ENCODE assay signal across 20 cellular contexts in genomic region chr10:72525277-72525676, GRCh38.
DNase-seq lines count a peak whose midpoint lies in the region; ATAC-seq, FAIRE-seq and TF ChIP-seq lines count a peak whose summit lies in the region.
"Had no signal": no experiment of that assay in that cellular context is flagged by ENCODE, and none has a peak within 500 bp of the region (broad histone marks: within the 10 kb centered on the region; RNA-seq: fewer than 3 reads in every experiment).

No MANE protein-coding gene starts in this region.

- H3K27me3 Mint-ChIP-seq in HFFc6 (ENCODE audit: insufficient read depth) (no peaks in the 10 kb centered on the region), chondrocyte (ENCODE audit: low read depth) (no peaks in the 10 kb centered on the region)
- H3K27me3 Mint-ChIP-seq in activated CD4-positive, alpha-beta memory T cell treated with anti-CD3 and anti-CD28 coated beads for 36 hours: no peaks in the 10 kb centered on the region
- H3K27me3 Mint-ChIP-seq: activated CD8-positive, alpha-beta memory T cell treated with anti-CD3 and anti-CD28 coated beads, Interleukin-2, amount 10 ng/mL, durations not matched to agents 7 days and 5 days; activated naive CD8-positive, alpha-beta T cell treated with anti-CD3 and anti-CD28 coated beads, Interleukin-2, amount 10 ng/mL, durations not matched to agents 7 days and 5 days; natural killer cell treated with Interleukin-12 subunit alpha and Interleukin-12 subunit beta and Interleukin-15 and Interleukin-18, amount 100 ng/mL, for 72 hours had no signal

- FAIRE-seq in A549 (lab: Jason Lieb, UNC): peak; percentile 28
- FAIRE-seq: frontal cortex, GM12891 had no signal

- peak overlapping the region; percentile 82 for H3K4me2 ChIP-seq in A549
- H3K4me2 ChIP-seq: GM23338 had no signal

- H3K27ac Mint-ChIP-seq in HFFc6 (peak overlapping the region; percentile 34), chondrocyte (ENCODE audit: unreplicated experiment) (peak overlapping the region; percentile 93)
- no peak overlapping the region for H3K27ac Mint-ChIP-seq in activated CD4-positive, alpha-beta memory T cell treated with anti-CD3 and anti-CD28 coated beads for 36 hours
- H3K27ac Mint-ChIP-seq: activated CD8-positive, alpha-beta memory T cell treated with anti-CD3 and anti-CD28 coated beads, Interleukin-2, amount 10 ng/mL, durations not matched to agents 7 days and 5 days; activated naive CD8-positive, alpha-beta T cell treated with anti-CD3 and anti-CD28 coated beads, Interleukin-2, amount 10 ng/mL, durations not matched to agents 7 days and 5 days; GM23338; natural killer cell treated with Interleukin-12 subunit alpha and Interleukin-12 subunit beta and Interleukin-15 and Interleukin-18, amount 100 ng/mL, for 72 hours had no signal

- H3K4me3 Mint-ChIP-seq in HFFc6 (no peak overlapping the region), chondrocyte (ENCODE audit: unreplicated experiment) (peak overlapping the region; percentile 28)
- H3K4me3 Mint-ChIP-seq in activated CD4-positive, alpha-beta memory T cell treated with anti-CD3 and anti-CD28 coated beads for 36 hours: no peak overlapping the region
- H3K4me3 Mint-ChIP-seq: activated CD8-positive, alpha-beta memory T cell treated with anti-CD3 and anti-CD28 coated beads, Interleukin-2, amount 10 ng/mL, durations not matched to agents 7 days and 5 days; activated naive CD8-positive, alpha-beta T cell treated with anti-CD3 and anti-CD28 coated beads, Interleukin-2, amount 10 ng/mL, durations not matched to agents 7 days and 5 days; GM23338; natural killer cell treated with Interleukin-12 subunit alpha and Interleukin-12 subunit beta and Interleukin-15 and Interleukin-18, amount 100 ng/mL, for 72 hours had no signal

- CTCF ChIA-PET in A549 (lab: Yijun Ruan, JAX): interaction anchor here (0.8 to 0.9 kb wide), 2 partner anchors 161 to 170 kb away, joined by 3 read pairs; partner anchors contain the start of gene DNAJB12
- CTCF ChIA-PET in activated CD4-positive, alpha-beta memory T cell treated with anti-CD3 and anti-CD28 coated beads for 36 hours (lab: Charles Lee): no interaction called here

- no peaks in the 10 kb centered on the region for H3K9me3 ChIP-seq in A549

- TF ChIP-seq EP300 in A549 (IDR thresholded peaks at IDR 0.05): no peak

- H3K27ac ChIP-seq in A549: peak overlapping the region; percentile 47 to 75; a peak in 5 of 6 replicates
- H3K27ac ChIP-seq: SK-N-MC had no signal

- ATAC-seq in A549: peak; percentile 78 to 87
- peak; percentile 55 for ATAC-seq in left lobe of liver
- ATAC-seq in HG02642 (IDR thresholded peaks at IDR 0.05; ENCODE audit: poor library complexity, unreplicated experiment): no peak
- no peak for ATAC-seq in HG03159 (IDR thresholded peaks at IDR 0.05; ENCODE audit: unreplicated experiment)
- ATAC-seq: activated CD8-positive, alpha-beta memory T cell treated with anti-CD3 and anti-CD28 coated beads, Interleukin-2, amount 10 ng/mL, durations not matched to agents 7 days and 5 days; GM23338; natural killer cell treated with Interleukin-12 subunit alpha and Interleukin-12 subunit beta and Interleukin-15 and Interleukin-18, amount 100 ng/mL, for 72 hours had no signal

- peaks cover 39% of the 10 kb centered on the region for H3K4me1 ChIP-seq in A549

- no peak overlapping the region; the same call in 2 of the 3 replicates for H3K4me3 ChIP-seq in A549
- H3K4me3 ChIP-seq: GM23338, SK-N-MC had no signal

- H3K36me3 Mint-ChIP-seq in HFFc6 (ENCODE audit: low read depth) (no peaks in the 10 kb centered on the region; the same call in 1 of the 2 replicates), chondrocyte (ENCODE audit: low read depth) (no peaks in the 10 kb centered on the region)
- H3K36me3 Mint-ChIP-seq in activated CD4-positive, alpha-beta memory T cell treated with anti-CD3 and anti-CD28 coated beads for 36 hours: no peaks in the 10 kb centered on the region
- H3K36me3 Mint-ChIP-seq: activated CD8-positive, alpha-beta memory T cell treated with anti-CD3 and anti-CD28 coated beads, Interleukin-2, amount 10 ng/mL, durations not matched to agents 7 days and 5 days; activated naive CD8-positive, alpha-beta T cell treated with anti-CD3 and anti-CD28 coated beads, Interleukin-2, amount 10 ng/mL, durations not matched to agents 7 days and 5 days; natural killer cell treated with Interleukin-12 subunit alpha and Interleukin-12 subunit beta and Interleukin-15 and Interleukin-18, amount 100 ng/mL, for 72 hours had no signal

- no peak for TF ChIP-seq CTCF in A549 (IDR thresholded peaks at IDR 0.05)
- TF ChIP-seq CTCF in HFFc6 (IDR thresholded peaks at IDR 0.05): no peak
- TF ChIP-seq CTCF in chondrocyte (IDR thresholded peaks at IDR 0.05): no peak

- DNase-seq in A549 (ENCODE audit: low read depth in 1 of 2, low spot score in 1 of 2): peak; percentile 9 to 56
- DNase-seq in HFFc6: peak; percentile 30
- no peak for DNase-seq in chondrocyte (ENCODE audit: low spot score)
- no peak for DNase-seq in left lobe of liver (ENCODE audit: low spot score)
- no peak for DNase-seq in activated CD4-positive, alpha-beta memory T cell treated with anti-CD3 and anti-CD28 coated beads for 36 hours
- DNase-seq in superior temporal gyrus (ENCODE audit: extremely low spot score): no peak
- DNase-seq: activated CD8-positive, alpha-beta memory T cell treated with anti-CD3 and anti-CD28 coated beads, Interleukin-2, amount 10 ng/mL, durations not matched to agents 7 days and 5 days; activated naive CD8-positive, alpha-beta T cell treated with anti-CD3 and anti-CD28 coated beads, Interleukin-2, amount 10 ng/mL, durations not matched to agents 7 days and 5 days; cortex of kidney; DMS79 treated with DMSO at 0.1 percent for 48 hours; Kasumi-1; NCI-H2029 treated with DMSO at 0.1 percent for 48 hours; stimulated activated CD4-positive, alpha-beta T cell treated with anti-CD3 and anti-CD28 coated beads, Interleukin-15, amount 100 ng/mL, for 24 hours had no signal

- POLR2A ChIA-PET in A549 (lab: Yijun Ruan, JAX): no interaction called here
- POLR2A ChIA-PET in activated CD4-positive, alpha-beta memory T cell treated with anti-CD3 and anti-CD28 coated beads for 36 hours (lab: Charles Lee): no interaction called here

- TF ChIP-seq RAD21 in A549 (conservative IDR thresholded peaks at IDR 0.05 in 1 of 2, IDR thresholded peaks at IDR 0.05 in 1 of 2): no peak

- 14% methylated on average over 5 of the region's 5 CpGs for WGBS in A549 (ENCODE audit: missing lambda C conversion rate)

- intact Hi-C loops in activated CD4-positive, alpha-beta memory T cell treated with anti-CD3 and anti-CD28 coated beads for 36 hours (cut with micrococcal nuclease): no loop called here

- H3K4me1 Mint-ChIP-seq in HFFc6 (ENCODE audit: low read depth): peaks cover 20% of the 10 kb centered on the region
- peaks cover 27% of the 10 kb centered on the region for H3K4me1 Mint-ChIP-seq in chondrocyte (ENCODE audit: low read depth)
- H3K4me1 Mint-ChIP-seq in activated CD4-positive, alpha-beta memory T cell treated with anti-CD3 and anti-CD28 coated beads for 36 hours (ENCODE audit: low read depth): no peaks in the 10 kb centered on the region
- H3K4me1 Mint-ChIP-seq: activated CD8-positive, alpha-beta memory T cell treated with anti-CD3 and anti-CD28 coated beads, Interleukin-2, amount 10 ng/mL, durations not matched to agents 7 days and 5 days; activated naive CD8-positive, alpha-beta T cell treated with anti-CD3 and anti-CD28 coated beads, Interleukin-2, amount 10 ng/mL, durations not matched to agents 7 days and 5 days; GM23338 had no signal

- TF ChIP-seq POLR2A in A549 (IDR thresholded peaks at IDR 0.05; ENCODE audit: low read length): no peak

- H3K9me3 Mint-ChIP-seq in HFFc6 (no peaks in the 10 kb centered on the region), chondrocyte (ENCODE audit: low read depth) (no peaks in the 10 kb centered on the region)
- H3K9me3 Mint-ChIP-seq in activated CD4-positive, alpha-beta memory T cell treated with anti-CD3 and anti-CD28 coated beads for 36 hours: no peaks in the 10 kb centered on the region
- H3K9me3 Mint-ChIP-seq: activated naive CD8-positive, alpha-beta T cell treated with anti-CD3 and anti-CD28 coated beads, Interleukin-2, amount 10 ng/mL, durations not matched to agents 7 days and 5 days; GM23338; natural killer cell treated with Interleukin-12 subunit alpha and Interleukin-12 subunit beta and Interleukin-15 and Interleukin-18, amount 100 ng/mL, for 72 hours had no signal

TF ChIP-seq in A549, 52 proteins besides CTCF, POLR2A, EP300 and RAD21:
- TF ChIP-seq FOSL2 (IDR thresholded peaks at IDR 0.05): no peak
- peak; percentile 42 for TF ChIP-seq FOSL2 (CRISPR knock-in tag; IDR thresholded peaks at IDR 0.05)
- TF ChIP-seq ELK1 (IDR thresholded peaks at IDR 0.05; ENCODE audit: low read depth, low read length): no peak

Comparison
In these comparisons a context has a peak if more than half of its experiments do, and no peak if none do; other contexts are left out.
1. ATAC-seq: peak in A549 (2 of 2) and left lobe of liver (single experiment); none in HG02642 (single experiment) and HG03159 (single experiment).
2. DNase-seq: peak in A549 (2 of 2) and HFFc6 (single experiment); none in chondrocyte (single experiment), left lobe of liver (single experiment), activated CD4-positive, alpha-beta memory T cell treated with anti-CD3 and anti-CD28 coated beads for 36 hours (single experiment) and superior temporal gyrus (single experiment).